1 cellular context compared by ENCODE assay signal in the genomic region with DNA sequence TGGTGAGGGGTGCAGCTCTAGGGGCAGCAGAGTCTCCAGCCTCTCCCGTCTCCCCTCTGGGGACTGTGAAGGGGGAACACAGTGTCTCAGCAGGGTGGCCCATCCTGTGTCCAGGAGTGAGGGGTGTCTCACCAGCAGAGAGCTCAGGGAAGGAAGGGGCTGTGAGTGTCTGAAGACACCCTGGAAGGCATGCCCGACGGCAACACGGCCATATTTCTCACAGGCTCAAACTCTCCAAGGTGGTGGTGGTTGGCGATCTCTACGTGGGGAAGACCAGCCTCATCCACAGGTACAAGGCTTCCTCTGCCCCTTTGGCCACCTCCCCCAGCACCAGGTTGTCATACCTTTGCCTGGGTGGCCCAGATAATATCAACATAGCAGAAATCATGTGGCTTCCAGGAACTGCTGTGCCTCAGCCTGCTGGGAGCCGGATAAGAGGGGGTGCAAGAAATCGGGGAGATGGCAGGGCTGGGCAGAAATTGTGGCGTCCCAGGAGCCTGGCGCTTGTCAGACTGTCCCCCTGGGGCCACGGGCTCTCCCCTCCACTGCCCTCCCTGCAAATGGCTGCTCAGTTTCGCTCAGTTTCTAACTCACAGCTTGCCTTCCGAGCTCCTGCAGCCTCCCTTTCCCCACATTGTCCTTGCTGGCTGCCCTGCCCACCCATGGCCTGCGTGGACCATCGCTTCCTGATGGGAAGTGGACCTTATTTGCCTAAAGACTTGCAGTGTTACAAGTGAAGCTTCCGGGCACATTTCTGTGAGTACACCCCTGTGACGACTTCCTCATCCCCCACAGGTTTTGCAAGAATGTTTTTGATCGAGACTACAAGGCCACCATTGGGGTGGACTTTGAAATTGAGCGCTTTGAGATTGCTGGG.
TF ChIP-seq lines count a peak whose summit lies in the region.

No MANE protein-coding gene starts in this region.

TF ChIP-seq in HepG2, 621 proteins besides CTCF, POLR2A, EP300 and RAD21 (continued from another document and continues in another):
- TF ChIP-seq, protein P1, sequence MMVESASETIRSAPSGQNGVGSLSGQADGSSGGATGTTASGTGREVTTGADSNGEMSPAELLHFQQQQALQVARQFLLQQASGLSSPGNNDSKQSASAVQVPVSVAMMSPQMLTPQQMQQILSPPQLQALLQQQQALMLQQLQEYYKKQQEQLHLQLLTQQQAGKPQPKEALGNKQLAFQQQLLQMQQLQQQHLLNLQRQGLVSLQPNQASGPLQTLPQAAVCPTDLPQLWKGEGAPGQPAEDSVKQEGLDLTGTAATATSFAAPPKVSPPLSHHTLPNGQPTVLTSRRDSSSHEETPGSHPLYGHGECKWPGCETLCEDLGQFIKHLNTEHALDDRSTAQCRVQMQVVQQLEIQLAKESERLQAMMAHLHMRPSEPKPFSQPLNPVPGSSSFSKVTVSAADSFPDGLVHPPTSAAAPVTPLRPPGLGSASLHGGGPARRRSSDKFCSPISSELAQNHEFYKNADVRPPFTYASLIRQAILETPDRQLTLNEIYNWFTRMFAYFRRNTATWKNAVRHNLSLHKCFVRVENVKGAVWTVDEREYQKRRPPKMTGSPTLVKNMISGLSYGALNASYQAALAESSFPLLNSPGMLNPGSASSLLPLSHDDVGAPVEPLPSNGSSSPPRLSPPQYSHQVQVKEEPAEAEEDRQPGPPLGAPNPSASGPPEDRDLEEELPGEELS (CRISPR knock-in tag; IDR thresholded peaks at IDR 0.05), result 0 out of 2 replicates have a peak, but pooled peaks have one; percentile 42
- TF ChIP-seq FOXP1 (IDR thresholded peaks at IDR 0.05) (no peak), FOXP1 (CRISPR knock-in tag; IDR thresholded peaks at IDR 0.05) (peak; percentile 26; the same call in 1 of the 2 replicates), ZNF780A (CRISPR knock-in tag; IDR thresholded peaks at IDR 0.05) (no peak), ASH2L (IDR thresholded peaks at IDR 0.05; ENCODE audit: insufficient read length, low read depth, low read length) (peak; percentile 62), ZNF335 (CRISPR knock-in tag; IDR thresholded peaks at IDR 0.05) (0 out of 2 replicates have a peak, but pooled peaks have one; percentile 57), RARA (CRISPR knock-in tag; IDR thresholded peaks at IDR 0.05) (peak; percentile 16; the same call in 1 of the 2 replicates), HIVEP1 (CRISPR knock-in tag; IDR thresholded peaks at IDR 0.05) (no peak; the same call in 1 of the 2 replicates), ELF1 (CRISPR knock-in tag; IDR thresholded peaks at IDR 0.05) (peak; percentile 79), ZNF180 (CRISPR knock-in tag; IDR thresholded peaks at IDR 0.05; ENCODE audit: borderline replicate concordance, low read depth) (no peak), FOXO1 (CRISPR knock-in tag; IDR thresholded peaks at IDR 0.05) (0 out of 2 replicates have a peak, but pooled peaks have one; percentile 46), SP5 (CRISPR knock-in tag; IDR thresholded peaks at IDR 0.05; ENCODE audit: borderline replicate concordance, low read depth) (peak; percentile 52; the same call in 1 of the 2 replicates), RAD51 (IDR thresholded peaks at IDR 0.05; ENCODE audit: borderline replicate concordance) (no peak), NCOA2 (CRISPR knock-in tag; IDR thresholded peaks at IDR 0.05) (peak; percentile 48), BCL6 (CRISPR knock-in tag; IDR thresholded peaks at IDR 0.05) (0 out of 2 replicates have a peak, but pooled peaks have one; percentile 10), HIC2 (CRISPR knock-in tag; IDR thresholded peaks at IDR 0.05; ENCODE audit: low read depth) (no peak), THAP7 (CRISPR knock-in tag; IDR thresholded peaks at IDR 0.05) (0 out of 2 replicates have a peak, but pooled peaks have one; percentile 44), HBP1 (CRISPR knock-in tag; IDR thresholded peaks at IDR 0.05; ENCODE audit: low read depth) (no peak), ZSCAN5A (CRISPR knock-in tag; IDR thresholded peaks at IDR 0.05; ENCODE audit: borderline replicate concordance) (no peak), ZFY (CRISPR knock-in tag; IDR thresholded peaks at IDR 0.05) (0 out of 2 replicates have a peak, but pooled peaks have one; percentile 17), IRF2 (CRISPR knock-in tag; IDR thresholded peaks at IDR 0.05) (peak; percentile 41; the same call in 1 of the 2 replicates), ZNF124 (CRISPR knock-in tag; IDR thresholded peaks at IDR 0.05) (0 out of 2 replicates have a peak, but pooled peaks have one; percentile 20), TMF1 (CRISPR knock-in tag; IDR thresholded peaks at IDR 0.05; ENCODE audit: low read depth) (no peak), ZNF468 (CRISPR knock-in tag; IDR thresholded peaks at IDR 0.05) (no peak), ISL2 (CRISPR knock-in tag; IDR thresholded peaks at IDR 0.05) (no peak), ERF (CRISPR knock-in tag; IDR thresholded peaks at IDR 0.05) (peak; percentile 60; the same call in 1 of the 2 replicates)
- TF ChIP-seq, protein P2, sequence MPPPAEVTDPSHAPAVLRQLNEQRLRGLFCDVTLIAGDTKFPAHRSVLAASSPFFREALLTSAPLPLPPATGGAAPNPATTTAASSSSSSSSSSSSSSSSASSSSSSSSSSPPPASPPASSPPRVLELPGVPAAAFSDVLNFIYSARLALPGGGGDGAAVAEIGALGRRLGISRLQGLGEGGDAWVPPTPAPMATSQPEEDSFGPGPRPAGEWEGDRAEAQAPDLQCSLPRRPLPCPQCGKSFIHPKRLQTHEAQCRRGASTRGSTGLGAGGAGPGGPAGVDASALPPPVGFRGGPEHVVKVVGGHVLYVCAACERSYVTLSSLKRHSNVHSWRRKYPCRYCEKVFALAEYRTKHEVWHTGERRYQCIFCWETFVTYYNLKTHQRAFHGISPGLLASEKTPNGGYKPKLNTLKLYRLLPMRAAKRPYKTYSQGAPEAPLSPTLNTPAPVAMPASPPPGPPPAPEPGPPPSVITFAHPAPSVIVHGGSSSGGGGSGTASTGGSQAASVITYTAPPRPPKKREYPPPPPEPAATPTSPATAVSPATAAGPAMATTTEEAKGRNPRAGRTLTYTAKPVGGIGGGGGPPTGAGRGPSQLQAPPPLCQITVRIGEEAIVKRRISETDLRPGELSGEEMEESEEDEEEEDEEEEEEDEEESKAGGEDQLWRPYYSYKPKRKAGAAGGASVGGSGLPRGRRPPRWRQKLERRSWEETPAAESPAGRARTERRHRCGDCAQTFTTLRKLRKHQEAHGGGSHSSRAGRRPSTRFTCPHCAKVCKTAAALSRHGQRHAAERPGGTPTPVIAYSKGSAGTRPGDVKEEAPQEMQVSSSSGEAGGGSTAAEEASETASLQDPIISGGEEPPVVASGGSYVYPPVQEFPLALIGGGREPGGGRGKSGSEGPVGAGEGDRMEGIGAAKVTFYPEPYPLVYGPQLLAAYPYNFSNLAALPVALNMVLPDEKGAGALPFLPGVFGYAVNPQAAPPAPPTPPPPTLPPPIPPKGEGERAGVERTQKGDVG (CRISPR knock-in tag; IDR thresholded peaks at IDR 0.05; ENCODE audit: borderline replicate concordance), result peak; percentile 41; the same call in 1 of the 2 replicates
- TF ChIP-seq, protein P3, sequence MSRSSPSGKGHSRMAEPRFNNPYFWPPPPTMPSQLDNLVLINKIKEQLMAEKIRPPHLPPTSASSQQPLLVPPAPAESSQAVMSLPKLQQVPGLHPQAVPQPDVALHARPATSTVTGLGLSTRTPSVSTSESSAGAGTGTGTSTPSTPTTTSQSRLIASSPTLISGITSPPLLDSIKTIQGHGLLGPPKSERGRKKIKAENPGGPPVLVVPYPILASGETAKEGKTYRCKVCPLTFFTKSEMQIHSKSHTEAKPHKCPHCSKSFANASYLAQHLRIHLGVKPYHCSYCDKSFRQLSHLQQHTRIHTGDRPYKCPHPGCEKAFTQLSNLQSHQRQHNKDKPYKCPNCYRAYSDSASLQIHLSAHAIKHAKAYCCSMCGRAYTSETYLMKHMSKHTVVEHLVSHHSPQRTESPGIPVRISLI (CRISPR knock-in tag; IDR thresholded peaks at IDR 0.05; ENCODE audit: borderline replicate concordance), result no peak
- TF ChIP-seq, protein P4, sequence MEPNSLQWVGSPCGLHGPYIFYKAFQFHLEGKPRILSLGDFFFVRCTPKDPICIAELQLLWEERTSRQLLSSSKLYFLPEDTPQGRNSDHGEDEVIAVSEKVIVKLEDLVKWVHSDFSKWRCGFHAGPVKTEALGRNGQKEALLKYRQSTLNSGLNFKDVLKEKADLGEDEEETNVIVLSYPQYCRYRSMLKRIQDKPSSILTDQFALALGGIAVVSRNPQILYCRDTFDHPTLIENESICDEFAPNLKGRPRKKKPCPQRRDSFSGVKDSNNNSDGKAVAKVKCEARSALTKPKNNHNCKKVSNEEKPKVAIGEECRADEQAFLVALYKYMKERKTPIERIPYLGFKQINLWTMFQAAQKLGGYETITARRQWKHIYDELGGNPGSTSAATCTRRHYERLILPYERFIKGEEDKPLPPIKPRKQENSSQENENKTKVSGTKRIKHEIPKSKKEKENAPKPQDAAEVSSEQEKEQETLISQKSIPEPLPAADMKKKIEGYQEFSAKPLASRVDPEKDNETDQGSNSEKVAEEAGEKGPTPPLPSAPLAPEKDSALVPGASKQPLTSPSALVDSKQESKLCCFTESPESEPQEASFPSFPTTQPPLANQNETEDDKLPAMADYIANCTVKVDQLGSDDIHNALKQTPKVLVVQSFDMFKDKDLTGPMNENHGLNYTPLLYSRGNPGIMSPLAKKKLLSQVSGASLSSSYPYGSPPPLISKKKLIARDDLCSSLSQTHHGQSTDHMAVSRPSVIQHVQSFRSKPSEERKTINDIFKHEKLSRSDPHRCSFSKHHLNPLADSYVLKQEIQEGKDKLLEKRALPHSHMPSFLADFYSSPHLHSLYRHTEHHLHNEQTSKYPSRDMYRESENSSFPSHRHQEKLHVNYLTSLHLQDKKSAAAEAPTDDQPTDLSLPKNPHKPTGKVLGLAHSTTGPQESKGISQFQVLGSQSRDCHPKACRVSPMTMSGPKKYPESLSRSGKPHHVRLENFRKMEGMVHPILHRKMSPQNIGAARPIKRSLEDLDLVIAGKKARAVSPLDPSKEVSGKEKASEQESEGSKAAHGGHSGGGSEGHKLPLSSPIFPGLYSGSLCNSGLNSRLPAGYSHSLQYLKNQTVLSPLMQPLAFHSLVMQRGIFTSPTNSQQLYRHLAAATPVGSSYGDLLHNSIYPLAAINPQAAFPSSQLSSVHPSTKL (CRISPR knock-in tag; IDR thresholded peaks at IDR 0.05), result peak; percentile 67
- TF ChIP-seq, protein P5, sequence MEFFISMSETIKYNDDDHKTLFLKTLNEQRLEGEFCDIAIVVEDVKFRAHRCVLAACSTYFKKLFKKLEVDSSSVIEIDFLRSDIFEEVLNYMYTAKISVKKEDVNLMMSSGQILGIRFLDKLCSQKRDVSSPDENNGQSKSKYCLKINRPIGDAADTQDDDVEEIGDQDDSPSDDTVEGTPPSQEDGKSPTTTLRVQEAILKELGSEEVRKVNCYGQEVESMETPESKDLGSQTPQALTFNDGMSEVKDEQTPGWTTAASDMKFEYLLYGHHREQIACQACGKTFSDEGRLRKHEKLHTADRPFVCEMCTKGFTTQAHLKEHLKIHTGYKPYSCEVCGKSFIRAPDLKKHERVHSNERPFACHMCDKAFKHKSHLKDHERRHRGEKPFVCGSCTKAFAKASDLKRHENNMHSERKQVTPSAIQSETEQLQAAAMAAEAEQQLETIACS (CRISPR knock-in tag; IDR thresholded peaks at IDR 0.05), result no peak
- TF ChIP-seq, protein P6, sequence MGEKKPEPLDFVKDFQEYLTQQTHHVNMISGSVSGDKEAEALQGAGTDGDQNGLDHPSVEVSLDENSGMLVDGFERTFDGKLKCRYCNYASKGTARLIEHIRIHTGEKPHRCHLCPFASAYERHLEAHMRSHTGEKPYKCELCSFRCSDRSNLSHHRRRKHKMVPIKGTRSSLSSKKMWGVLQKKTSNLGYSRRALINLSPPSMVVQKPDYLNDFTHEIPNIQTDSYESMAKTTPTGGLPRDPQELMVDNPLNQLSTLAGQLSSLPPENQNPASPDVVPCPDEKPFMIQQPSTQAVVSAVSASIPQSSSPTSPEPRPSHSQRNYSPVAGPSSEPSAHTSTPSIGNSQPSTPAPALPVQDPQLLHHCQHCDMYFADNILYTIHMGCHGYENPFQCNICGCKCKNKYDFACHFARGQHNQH (CRISPR knock-in tag; IDR thresholded peaks at IDR 0.05), result 0 out of 2 replicates have a peak, but pooled peaks have one; percentile 45
- TF ChIP-seq, protein P7, sequence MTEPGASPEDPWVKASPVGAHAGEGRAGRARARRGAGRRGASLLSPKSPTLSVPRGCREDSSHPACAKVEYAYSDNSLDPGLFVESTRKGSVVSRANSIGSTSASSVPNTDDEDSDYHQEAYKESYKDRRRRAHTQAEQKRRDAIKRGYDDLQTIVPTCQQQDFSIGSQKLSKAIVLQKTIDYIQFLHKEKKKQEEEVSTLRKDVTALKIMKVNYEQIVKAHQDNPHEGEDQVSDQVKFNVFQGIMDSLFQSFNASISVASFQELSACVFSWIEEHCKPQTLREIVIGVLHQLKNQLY (CRISPR knock-in tag; IDR thresholded peaks at IDR 0.05), result peak; percentile 79
